In the genomic region with DNA sequence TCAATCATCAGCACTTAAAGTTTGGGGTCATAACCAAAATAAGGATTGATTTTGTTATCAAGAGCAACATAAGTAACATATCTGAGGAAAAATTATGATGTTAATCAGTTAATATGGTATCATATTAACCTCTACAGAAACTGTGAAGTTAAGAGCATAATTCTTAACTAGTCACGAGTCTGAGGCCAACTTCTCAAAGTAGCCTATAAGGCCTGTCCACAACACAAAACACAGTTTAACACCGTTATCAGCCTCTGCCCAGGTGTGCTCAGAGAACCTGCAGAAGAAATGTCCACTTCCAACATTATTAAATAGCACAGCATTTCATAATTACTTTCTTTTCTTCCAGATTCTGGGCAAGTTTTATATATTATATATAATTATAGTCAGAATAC, we compare ENCODE assay signal across 8 cellular contexts. TPM values are rescaled to one million over a fixed set of nuclear protein-coding genes. Genes with fewer than 3 reads are reported as not detected.
A peak's percentile ranks its signal among the peaks of the same experiment; 100 is the strongest.
DNase-seq lines count a peak whose midpoint lies in the region; ATAC-seq, FAIRE-seq and TF ChIP-seq lines count a peak whose summit lies in the region.

No MANE protein-coding gene starts in this region.

- peak; percentile 63 for DNase-seq in renal cortical epithelial cell (ENCODE audit: low read depth)
- no peak for DNase-seq in urothelium cell line (ENCODE audit: low spot score)
- no peak for DNase-seq in SK-N-DZ (ENCODE audit: low spot score)

- H3K4me1 ChIP-seq in OCI-LY3 (ENCODE audit: low read length), result peaks cover 30% of the 10 kb centered on the region
- peaks cover 0 to 2% of the 10 kb centered on the region in 2 donors for H3K4me1 ChIP-seq in esophagus (ENCODE audit: control insufficient read depth in 2 of 2, insufficient read depth in 2 of 2, low read length in 1 of 2)

- H3K27me3 ChIP-seq in OCI-LY3 (ENCODE audit: low read depth, low read length), result no peaks in the 10 kb centered on the region
- H3K27me3 ChIP-seq in esophagus (ENCODE audit: control insufficient read depth in 1 of 2, insufficient read depth in 2 of 2, low read length in 2 of 2), result no peaks in the 10 kb centered on the region

- H3K4me3 ChIP-seq in OCI-LY3 (ENCODE audit: low read length), result peak overlapping the region; percentile 91
- peak overlapping the region; percentile 29 to 74 for H3K4me3 ChIP-seq in esophagus (ENCODE audit: low read depth in 1 of 2, low read length in 2 of 2)

- ATAC-seq in GM18909 (IDR thresholded peaks at IDR 0.05; ENCODE audit: poor library complexity, unreplicated experiment) (peak; percentile 31), GM18519 (IDR thresholded peaks at IDR 0.05; ENCODE audit: low FRiP score, unreplicated experiment) (no peak), GM18502 (IDR thresholded peaks at IDR 0.05; ENCODE audit: poor library complexity, unreplicated experiment) (no peak)

- H3K4me2 ChIP-seq in OCI-LY3 (ENCODE audit: low read length), result peak overlapping the region; percentile 93

- H3K36me3 ChIP-seq in OCI-LY3 (replicated peaks; ENCODE audit: low read depth, low read length), result peaks cover 23% of the 10 kb centered on the region
- no peaks in the 10 kb centered on the region for H3K36me3 ChIP-seq in esophagus (ENCODE audit: control insufficient read depth in 2 of 2, insufficient read depth in 2 of 2, low read length in 1 of 2)

- peak overlapping the region; percentile 74 for H3K9ac ChIP-seq in OCI-LY3 (ENCODE audit: low read length)

- no peaks in the 10 kb centered on the region for H3K9me3 ChIP-seq in OCI-LY3 (ENCODE audit: insufficient read depth, low read length)
- H3K9me3 ChIP-seq in esophagus (ENCODE audit: control insufficient read depth in 2 of 2, insufficient read depth in 1 of 2, low read depth in 1 of 2, low read length in 1 of 2), result no peaks in the 10 kb centered on the region

- H2AFZ ChIP-seq in OCI-LY3 (ENCODE audit: low read depth, low read length), result no peak overlapping the region

- TF ChIP-seq CTCF in OCI-LY3 (IDR thresholded peaks at IDR 0.05; ENCODE audit: low read depth, low read length), result no peak

- WGBS in esophagus, 2 donors, result 19 to 24% methylated on average over 2 of the region's 2 CpGs

- FAIRE-seq in urothelium cell line (lab: Jason Lieb, UNC), result no peak

- peaks cover 55% of the 10 kb centered on the region for H3K79me2 ChIP-seq in OCI-LY3 (ENCODE audit: low read length)

- H3K27ac ChIP-seq in OCI-LY3 (ENCODE audit: low read length) (peak overlapping the region; percentile 82), esophagus (ENCODE audit: low read depth in 2 of 2, low read length in 1 of 2) (no peak overlapping the region)

- peaks cover 33% of the 10 kb centered on the region for H4K20me1 ChIP-seq in OCI-LY3 (ENCODE audit: insufficient read depth, low read length)

RNA-seq across cellular contexts. Expression of a gene that starts 1.1 kb away (rescaled TPM):
- 10 to 100 TPM in 1 of 2 donors, 1 to 10 TPM in 1; 9.0 to 19.2 TPM for polyA plus RNA-seq in esophagus
- 51.9 and 65.7 TPM in 2 replicates for total RNA-seq in renal cortical epithelial cell
- 18.1 and 24.8 TPM in 2 replicates for polyA plus RNA-seq in SK-N-DZ (2014; cell fraction: cytosol; rRNA removed)
- 12.4 and 19.4 TPM in 2 replicates for polyA plus RNA-seq in SK-N-DZ (2014; cell fraction: nucleus; rRNA removed)

RNA-seq across cellular contexts. Expression of a gene that starts 26.2 kb away (rescaled TPM):
- polyA plus RNA-seq in esophagus, result not detected
- not detected in 2 replicates for total RNA-seq in renal cortical epithelial cell
- polyA plus RNA-seq in SK-N-DZ (2014; cell fraction: cytosol; rRNA removed), result not detected in 2 replicates
- polyA plus RNA-seq in SK-N-DZ (2014; cell fraction: nucleus; rRNA removed), result not detected in 2 replicates

RNA-seq across cellular contexts. Expression of a gene that starts 40.6 kb away (rescaled TPM):
- polyA plus RNA-seq in esophagus, result not detected
- total RNA-seq in renal cortical epithelial cell, result not detected in 2 replicates
- not detected in 2 replicates for polyA plus RNA-seq in SK-N-DZ (2014; cell fraction: cytosol; rRNA removed)
- polyA plus RNA-seq in SK-N-DZ (2014; cell fraction: nucleus; rRNA removed), result not detected in 2 replicates

RNA-seq across cellular contexts. Expression of a gene that starts 58.3 kb away (rescaled TPM):
- not detected for polyA plus RNA-seq in esophagus
- total RNA-seq in renal cortical epithelial cell, result not detected in 2 replicates
- polyA plus RNA-seq in SK-N-DZ (2014; cell fraction: cytosol; rRNA removed), result not detected in 2 replicates
- not detected in 2 replicates for polyA plus RNA-seq in SK-N-DZ (2014; cell fraction: nucleus; rRNA removed)
